ENCODE assay signal across 1 cellular context in the genomic region with DNA sequence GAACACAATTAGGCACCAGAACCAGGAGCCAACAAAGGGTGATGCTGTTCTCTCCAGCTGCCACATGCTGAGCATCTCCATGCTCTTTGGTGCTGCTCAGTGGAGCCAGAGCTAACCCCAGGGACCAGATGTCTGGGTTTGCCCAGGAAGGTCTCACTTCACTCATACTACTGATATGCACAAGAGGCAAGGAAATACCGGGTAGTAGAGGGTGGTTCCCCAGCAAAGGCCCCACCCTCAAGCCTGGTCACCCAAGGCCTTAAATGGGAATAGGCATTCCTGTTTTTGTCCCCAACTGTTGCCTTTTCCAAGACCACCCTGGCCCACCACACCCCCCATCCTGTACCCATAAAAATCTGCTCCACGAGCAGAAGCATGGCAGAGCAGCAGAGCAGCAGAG.
A peak's percentile ranks its signal among the peaks of the same experiment; 100 is the strongest.
TF ChIP-seq lines count a peak whose summit lies in the region.

No MANE protein-coding gene starts in this region.

TF ChIP-seq in GM12878, 131 proteins besides CTCF, POLR2A, EP300 and RAD21 (continued from another document):
- TF ChIP-seq, protein P1, sequence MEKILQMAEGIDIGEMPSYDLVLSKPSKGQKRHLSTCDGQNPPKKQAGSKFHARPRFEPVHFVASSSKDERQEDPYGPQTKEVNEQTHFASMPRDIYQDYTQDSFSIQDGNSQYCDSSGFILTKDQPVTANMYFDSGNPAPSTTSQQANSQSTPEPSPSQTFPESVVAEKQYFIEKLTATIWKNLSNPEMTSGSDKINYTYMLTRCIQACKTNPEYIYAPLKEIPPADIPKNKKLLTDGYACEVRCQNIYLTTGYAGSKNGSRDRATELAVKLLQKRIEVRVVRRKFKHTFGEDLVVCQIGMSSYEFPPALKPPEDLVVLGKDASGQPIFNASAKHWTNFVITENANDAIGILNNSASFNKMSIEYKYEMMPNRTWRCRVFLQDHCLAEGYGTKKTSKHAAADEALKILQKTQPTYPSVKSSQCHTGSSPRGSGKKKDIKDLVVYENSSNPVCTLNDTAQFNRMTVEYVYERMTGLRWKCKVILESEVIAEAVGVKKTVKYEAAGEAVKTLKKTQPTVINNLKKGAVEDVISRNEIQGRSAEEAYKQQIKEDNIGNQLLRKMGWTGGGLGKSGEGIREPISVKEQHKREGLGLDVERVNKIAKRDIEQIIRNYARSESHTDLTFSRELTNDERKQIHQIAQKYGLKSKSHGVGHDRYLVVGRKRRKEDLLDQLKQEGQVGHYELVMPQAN (conservative IDR thresholded peaks at IDR 0.05): no peak
- no peak for TF ChIP-seq NFXL1 (IDR thresholded peaks at IDR 0.05; ENCODE audit: borderline replicate concordance)
- no peak for TF ChIP-seq EZH2 (IDR thresholded peaks at IDR 0.05; ENCODE audit: borderline replicate concordance, control insufficient read depth, low read depth, low read length)
- TF ChIP-seq JUNB (IDR thresholded peaks at IDR 0.05): peak; percentile 40; the same call in 1 of the 2 replicates
- TF ChIP-seq CHD4 (IDR thresholded peaks at IDR 0.05): no peak
- 0 out of 2 replicates have a peak, but pooled peaks have one; percentile 15 for TF ChIP-seq TCF12 (IDR thresholded peaks at IDR 0.05; ENCODE audit: low read depth, low read length)
- no peak for TF ChIP-seq MYB (IDR thresholded peaks at IDR 0.05; ENCODE audit: borderline replicate concordance, low read depth, low read length)
- no peak for TF ChIP-seq YY1 (IDR thresholded peaks at IDR 0.05; ENCODE audit: low read depth, low read length)
- TF ChIP-seq NR2C1 (IDR thresholded peaks at IDR 0.05): no peak
- no peak for TF ChIP-seq ZBED1 (IDR thresholded peaks at IDR 0.05; ENCODE audit: borderline replicate concordance)
- TF ChIP-seq, protein P2, sequence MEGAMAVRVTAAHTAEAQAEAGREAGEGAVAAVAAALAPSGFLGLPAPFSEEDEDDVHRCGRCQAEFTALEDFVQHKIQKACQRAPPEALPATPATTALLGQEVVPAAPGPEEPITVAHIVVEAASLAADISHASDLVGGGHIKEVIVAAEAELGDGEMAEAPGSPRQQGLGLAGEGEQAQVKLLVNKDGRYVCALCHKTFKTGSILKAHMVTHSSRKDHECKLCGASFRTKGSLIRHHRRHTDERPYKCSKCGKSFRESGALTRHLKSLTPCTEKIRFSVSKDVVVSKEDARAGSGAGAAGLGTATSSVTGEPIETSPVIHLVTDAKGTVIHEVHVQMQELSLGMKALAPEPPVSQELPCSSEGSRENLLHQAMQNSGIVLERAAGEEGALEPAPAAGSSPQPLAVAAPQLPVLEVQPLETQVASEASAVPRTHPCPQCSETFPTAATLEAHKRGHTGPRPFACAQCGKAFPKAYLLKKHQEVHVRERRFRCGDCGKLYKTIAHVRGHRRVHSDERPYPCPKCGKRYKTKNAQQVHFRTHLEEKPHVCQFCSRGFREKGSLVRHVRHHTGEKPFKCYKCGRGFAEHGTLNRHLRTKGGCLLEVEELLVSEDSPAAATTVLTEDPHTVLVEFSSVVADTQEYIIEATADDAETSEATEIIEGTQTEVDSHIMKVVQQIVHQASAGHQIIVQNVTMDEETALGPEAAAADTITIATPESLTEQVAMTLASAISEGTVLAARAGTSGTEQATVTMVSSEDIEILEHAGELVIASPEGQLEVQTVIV (IDR thresholded peaks at IDR 0.05; ENCODE audit: borderline replicate concordance, partially characterized antibody): no peak
- TF ChIP-seq TBL1XR1 (IDR thresholded peaks at IDR 0.05; ENCODE audit: low read depth, low read length): no peak
- TF ChIP-seq, protein P3, sequence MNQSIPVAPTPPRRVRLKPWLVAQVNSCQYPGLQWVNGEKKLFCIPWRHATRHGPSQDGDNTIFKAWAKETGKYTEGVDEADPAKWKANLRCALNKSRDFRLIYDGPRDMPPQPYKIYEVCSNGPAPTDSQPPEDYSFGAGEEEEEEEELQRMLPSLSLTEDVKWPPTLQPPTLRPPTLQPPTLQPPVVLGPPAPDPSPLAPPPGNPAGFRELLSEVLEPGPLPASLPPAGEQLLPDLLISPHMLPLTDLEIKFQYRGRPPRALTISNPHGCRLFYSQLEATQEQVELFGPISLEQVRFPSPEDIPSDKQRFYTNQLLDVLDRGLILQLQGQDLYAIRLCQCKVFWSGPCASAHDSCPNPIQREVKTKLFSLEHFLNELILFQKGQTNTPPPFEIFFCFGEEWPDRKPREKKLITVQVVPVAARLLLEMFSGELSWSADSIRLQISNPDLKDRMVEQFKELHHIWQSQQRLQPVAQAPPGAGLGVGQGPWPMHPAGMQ (IDR thresholded peaks at IDR 0.05; ENCODE audit: borderline replicate concordance): no peak
- TF ChIP-seq, protein P4, sequence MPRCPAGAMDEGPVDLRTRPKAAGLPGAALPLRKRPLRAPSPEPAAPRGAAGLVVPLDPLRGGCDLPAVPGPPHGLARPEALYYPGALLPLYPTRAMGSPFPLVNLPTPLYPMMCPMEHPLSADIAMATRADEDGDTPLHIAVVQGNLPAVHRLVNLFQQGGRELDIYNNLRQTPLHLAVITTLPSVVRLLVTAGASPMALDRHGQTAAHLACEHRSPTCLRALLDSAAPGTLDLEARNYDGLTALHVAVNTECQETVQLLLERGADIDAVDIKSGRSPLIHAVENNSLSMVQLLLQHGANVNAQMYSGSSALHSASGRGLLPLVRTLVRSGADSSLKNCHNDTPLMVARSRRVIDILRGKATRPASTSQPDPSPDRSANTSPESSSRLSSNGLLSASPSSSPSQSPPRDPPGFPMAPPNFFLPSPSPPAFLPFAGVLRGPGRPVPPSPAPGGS (IDR thresholded peaks at IDR 0.05; ENCODE audit: borderline replicate concordance, insufficient read depth, low read depth, low read length, poor library complexity, severe bottlenecking): peak; percentile 23
- TF ChIP-seq SUPT20H (IDR thresholded peaks at IDR 0.05; ENCODE audit: borderline replicate concordance, control insufficient read depth, low read depth, low read length): no peak
